In genomic region chr16:89897204-89897603, GRCh38 we compare ENCODE assay signal across 35 cellular contexts.
"Had no signal": no experiment of that assay in that cellular context is flagged by ENCODE, and none has a peak within 500 bp of the region (broad histone marks: within the 10 kb centered on the region; RNA-seq: fewer than 3 reads in every experiment).

No MANE protein-coding gene starts in this region.

- H3K4me3 Mint-ChIP-seq: activated CD4-positive, alpha-beta memory T cell treated with anti-CD3 and anti-CD28 coated beads, Interleukin-2, amount 10 ng/mL, durations not matched to agents 7 days and 5 days; activated CD8-positive, alpha-beta memory T cell treated with anti-CD3 and anti-CD28 coated beads, Interleukin-2, amount 10 ng/mL, durations not matched to agents 7 days and 5 days; activated naive CD4-positive, alpha-beta T cell treated with anti-CD3 and anti-CD28 coated beads, Interleukin-2, amount 10 ng/mL, durations not matched to agents 7 days and 5 days; activated naive CD8-positive, alpha-beta T cell; activated naive CD8-positive, alpha-beta T cell treated with anti-CD3 and anti-CD28 coated beads, Interleukin-2, amount 50 U/mL, for 24 hours; brain had no signal

- H3K27me3 Mint-ChIP-seq: activated CD4-positive, alpha-beta memory T cell treated with anti-CD3 and anti-CD28 coated beads, Interleukin-2, amount 10 ng/mL, durations not matched to agents 7 days and 5 days; activated CD8-positive, alpha-beta memory T cell treated with anti-CD3 and anti-CD28 coated beads, Interleukin-2, amount 10 ng/mL, durations not matched to agents 7 days and 5 days; activated naive CD4-positive, alpha-beta T cell treated with anti-CD3 and anti-CD28 coated beads, Interleukin-2, amount 10 ng/mL, durations not matched to agents 7 days and 5 days; activated naive CD8-positive, alpha-beta T cell; activated naive CD8-positive, alpha-beta T cell treated with anti-CD3 and anti-CD28 coated beads, Interleukin-2, amount 50 U/mL, for 24 hours; brain; T-cell had no signal

- H3K4me1 Mint-ChIP-seq: activated CD4-positive, alpha-beta memory T cell treated with anti-CD3 and anti-CD28 coated beads, Interleukin-2, amount 10 ng/mL, durations not matched to agents 7 days and 5 days; activated CD8-positive, alpha-beta memory T cell treated with anti-CD3 and anti-CD28 coated beads, Interleukin-2, amount 10 ng/mL, durations not matched to agents 7 days and 5 days; activated naive CD4-positive, alpha-beta T cell treated with anti-CD3 and anti-CD28 coated beads, Interleukin-2, amount 10 ng/mL, durations not matched to agents 7 days and 5 days; brain; T-cell had no signal

- H3K27ac ChIP-seq: KMS-11, PC-9, RWPE1, WERI-Rb-1 had no signal

- DNase-seq: activated CD4-positive, alpha-beta memory T cell treated with anti-CD3 and anti-CD28 coated beads, Interleukin-2, amount 10 ng/mL, durations not matched to agents 7 days and 5 days; activated CD4-positive, alpha-beta T cell treated with anti-CD3 and anti-CD28 coated beads for 1 hour; activated CD4-positive, alpha-beta T cell treated with anti-CD3 and anti-CD28 coated beads for 48 hours; activated CD4-positive, CD25-positive, alpha-beta regulatory T cell; activated CD8-positive, alpha-beta memory T cell treated with anti-CD3 and anti-CD28 coated beads for 24 hours; activated CD8-positive, alpha-beta memory T cell treated with anti-CD3 and anti-CD28 coated beads, Interleukin-2, amount 10 ng/mL, durations not matched to agents 7 days and 5 days; activated CD8-positive, alpha-beta memory T cell treated with anti-CD3 and anti-CD28 coated beads, Interleukin-2, amount 50 U/mL, for 48 hours; activated effector memory CD4-positive, alpha-beta T cell treated with Interleukin-2 at 50 U/mL for 16 hours; activated naive CD4-positive, alpha-beta T cell treated with anti-CD3 and anti-CD28 coated beads, Interleukin-2, amount 10 ng/mL, durations not matched to agents 7 days and 5 days; activated naive CD8-positive, alpha-beta T cell treated with anti-CD3 and anti-CD28 coated beads, Interleukin-2, amount 50 U/mL, for 24 hours; activated T-cell treated with anti-CD3 and anti-CD28 coated beads, Interleukin-2, amount 50 U/mL, for 48 hours; anterior cingulate cortex; NCI-H1092 treated with DMSO at 0.1 percent for 48 hours; NCI-H1417; NCI-H146; NCI-H187; NCI-H2029 treated with DMSO at 0.1 percent for 48 hours; NCI-H2107; NCI-H2171; NCI-H510A; NCI-H526; NCI-H748 treated with DMSO at 0.1 percent for 48 hours; NK-92 treated with Interleukin-12 subunit alpha and Interleukin-12 subunit beta, amount 100 ng/mL, for 24 hours; PC-9; SIG-M5; T-cell; T-helper 2 cell; T-helper 9 cell; WERI-Rb-1 had no signal

- H3K4me2 ChIP-seq: KMS-11, PC-9 had no signal

- H2AFZ ChIP-seq: PC-9 had no signal

- H3K9me3 Mint-ChIP-seq: activated CD4-positive, alpha-beta memory T cell treated with anti-CD3 and anti-CD28 coated beads, Interleukin-2, amount 10 ng/mL, durations not matched to agents 7 days and 5 days; activated naive CD4-positive, alpha-beta T cell treated with anti-CD3 and anti-CD28 coated beads, Interleukin-2, amount 10 ng/mL, durations not matched to agents 7 days and 5 days; activated naive CD8-positive, alpha-beta T cell treated with anti-CD3 and anti-CD28 coated beads, Interleukin-2, amount 50 U/mL, for 24 hours; brain; T-cell had no signal

- H3K4me3 ChIP-seq: PC-9 had no signal

- H3K36me3 Mint-ChIP-seq: activated naive CD8-positive, alpha-beta T cell had no signal

- H3K27ac Mint-ChIP-seq: activated CD4-positive, alpha-beta memory T cell treated with anti-CD3 and anti-CD28 coated beads, Interleukin-2, amount 10 ng/mL, durations not matched to agents 7 days and 5 days; activated CD8-positive, alpha-beta memory T cell treated with anti-CD3 and anti-CD28 coated beads, Interleukin-2, amount 10 ng/mL, durations not matched to agents 7 days and 5 days; activated naive CD4-positive, alpha-beta T cell treated with anti-CD3 and anti-CD28 coated beads, Interleukin-2, amount 10 ng/mL, durations not matched to agents 7 days and 5 days; activated naive CD8-positive, alpha-beta T cell; activated naive CD8-positive, alpha-beta T cell treated with anti-CD3 and anti-CD28 coated beads, Interleukin-2, amount 50 U/mL, for 24 hours; brain; T-cell had no signal

- H3K36me3 ChIP-seq: WERI-Rb-1 had no signal

- ATAC-seq: activated CD8-positive, alpha-beta memory T cell treated with anti-CD3 and anti-CD28 coated beads, Interleukin-2, amount 10 ng/mL, durations not matched to agents 7 days and 5 days; activated naive CD8-positive, alpha-beta T cell treated with anti-CD3 and anti-CD28 coated beads, Interleukin-2, amount 50 U/mL, for 24 hours; Right ventricle myocardium inferior; SK-N-SH treated with all-trans-retinoic acid at 6 μM for 48 hours; T-cell had no signal
